ENCODE assay signal across 2 cellular contexts in genomic region chr16:49516382-49517036, GRCh38.
TF ChIP-seq lines count a peak whose summit lies in the region.

No MANE protein-coding gene starts in this region.

TF ChIP-seq in H1, 55 proteins besides CTCF, POLR2A, EP300 and RAD21:
- no peak for TF ChIP-seq GABPA (IDR thresholded peaks at IDR 0.05; ENCODE audit: borderline replicate concordance, insufficient read depth, low read length)
- TF ChIP-seq MAFK (IDR thresholded peaks at IDR 0.05; ENCODE audit: low read depth, low read length), result no peak
- TF ChIP-seq TAF1 (IDR thresholded peaks at IDR 0.05; ENCODE audit: low read depth, low read length), result no peak
- TF ChIP-seq RFX5 (IDR thresholded peaks at IDR 0.05; ENCODE audit: borderline replicate concordance, low read depth, low read length), result no peak
- no peak for TF ChIP-seq GTF2F1 (IDR thresholded peaks at IDR 0.05; ENCODE audit: borderline replicate concordance, low read depth, low read length)
- no peak for TF ChIP-seq SUZ12 (IDR thresholded peaks at IDR 0.05; ENCODE audit: low read length)
- TF ChIP-seq HDAC2 (IDR thresholded peaks at IDR 0.05; ENCODE audit: borderline replicate concordance in 1 of 2, low read depth in 2 of 2, low read length in 2 of 2), result no peak
- no peak for TF ChIP-seq SP2 (IDR thresholded peaks at IDR 0.05; ENCODE audit: low read length)
- no peak for TF ChIP-seq ATF3 (IDR thresholded peaks at IDR 0.05; ENCODE audit: insufficient read depth, low read depth, low read length)

TF ChIP-seq in WTC11, 78 proteins besides CTCF, POLR2A, EP300 and RAD21:
- TF ChIP-seq SP1 (CRISPR knock-in tag; conservative IDR thresholded peaks at IDR 0.05), result no peak
- no peak for TF ChIP-seq ATF2 (CRISPR knock-in tag; IDR thresholded peaks at IDR 0.05; ENCODE audit: borderline replicate concordance, low read depth)
- TF ChIP-seq PRRX2 (CRISPR knock-in tag; IDR thresholded peaks at IDR 0.05), result no peak
- no peak for TF ChIP-seq SMAD4 (CRISPR knock-in tag; IDR thresholded peaks at IDR 0.05)
- TF ChIP-seq SMAD3 (CRISPR knock-in tag; IDR thresholded peaks at IDR 0.05; ENCODE audit: borderline replicate concordance), result no peak
- TF ChIP-seq E2F4 (CRISPR knock-in tag; IDR thresholded peaks at IDR 0.05; ENCODE audit: borderline replicate concordance, low read depth), result no peak
- no peak for TF ChIP-seq ZNF232 (CRISPR knock-in tag; IDR thresholded peaks at IDR 0.05)
- no peak for TF ChIP-seq FOXP4 (CRISPR knock-in tag; IDR thresholded peaks at IDR 0.05)
- TF ChIP-seq JUN (CRISPR knock-in tag; IDR thresholded peaks at IDR 0.05), result no peak
- TF ChIP-seq NFE2L1 (CRISPR knock-in tag; IDR thresholded peaks at IDR 0.05), result no peak
- no peak for TF ChIP-seq ZMAT4 (CRISPR knock-in tag; IDR thresholded peaks at IDR 0.05)
- no peak for TF ChIP-seq PRDM15 (CRISPR knock-in tag; IDR thresholded peaks at IDR 0.05)
- no peak for TF ChIP-seq TEAD4 (CRISPR knock-in tag; IDR thresholded peaks at IDR 0.05)
- no peak for TF ChIP-seq ZNF317 (CRISPR knock-in tag; IDR thresholded peaks at IDR 0.05; ENCODE audit: borderline replicate concordance, low read depth)
- TF ChIP-seq HMGA2 (CRISPR knock-in tag; IDR thresholded peaks at IDR 0.05), result no peak
- TF ChIP-seq RELA (CRISPR knock-in tag; IDR thresholded peaks at IDR 0.05; ENCODE audit: borderline replicate concordance), result no peak
